2 cellular contexts compared by ENCODE assay signal in the genomic region with DNA sequence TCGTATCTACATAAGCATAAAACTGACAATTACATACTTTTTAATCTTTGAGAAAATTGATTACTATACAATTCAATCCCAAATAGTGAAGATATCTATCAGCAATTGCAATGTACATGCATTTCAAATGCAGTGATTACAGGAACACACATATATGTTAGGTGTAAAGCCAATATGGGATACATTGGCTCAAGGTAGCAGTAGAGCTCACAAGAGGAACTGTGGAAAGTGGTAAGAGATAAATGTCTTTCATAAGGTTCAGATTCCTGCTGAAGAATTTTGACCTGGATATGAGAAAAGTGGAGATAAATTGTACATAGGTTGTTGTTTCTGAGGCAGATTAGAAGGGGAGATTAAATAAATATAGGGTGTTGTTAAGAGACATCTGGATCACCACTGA.
TF ChIP-seq lines count a peak whose summit lies in the region.

No MANE protein-coding gene starts in this region.

TF ChIP-seq in GM23338, 12 proteins besides CTCF, POLR2A, EP300 and RAD21:
- TF ChIP-seq, protein P1, sequence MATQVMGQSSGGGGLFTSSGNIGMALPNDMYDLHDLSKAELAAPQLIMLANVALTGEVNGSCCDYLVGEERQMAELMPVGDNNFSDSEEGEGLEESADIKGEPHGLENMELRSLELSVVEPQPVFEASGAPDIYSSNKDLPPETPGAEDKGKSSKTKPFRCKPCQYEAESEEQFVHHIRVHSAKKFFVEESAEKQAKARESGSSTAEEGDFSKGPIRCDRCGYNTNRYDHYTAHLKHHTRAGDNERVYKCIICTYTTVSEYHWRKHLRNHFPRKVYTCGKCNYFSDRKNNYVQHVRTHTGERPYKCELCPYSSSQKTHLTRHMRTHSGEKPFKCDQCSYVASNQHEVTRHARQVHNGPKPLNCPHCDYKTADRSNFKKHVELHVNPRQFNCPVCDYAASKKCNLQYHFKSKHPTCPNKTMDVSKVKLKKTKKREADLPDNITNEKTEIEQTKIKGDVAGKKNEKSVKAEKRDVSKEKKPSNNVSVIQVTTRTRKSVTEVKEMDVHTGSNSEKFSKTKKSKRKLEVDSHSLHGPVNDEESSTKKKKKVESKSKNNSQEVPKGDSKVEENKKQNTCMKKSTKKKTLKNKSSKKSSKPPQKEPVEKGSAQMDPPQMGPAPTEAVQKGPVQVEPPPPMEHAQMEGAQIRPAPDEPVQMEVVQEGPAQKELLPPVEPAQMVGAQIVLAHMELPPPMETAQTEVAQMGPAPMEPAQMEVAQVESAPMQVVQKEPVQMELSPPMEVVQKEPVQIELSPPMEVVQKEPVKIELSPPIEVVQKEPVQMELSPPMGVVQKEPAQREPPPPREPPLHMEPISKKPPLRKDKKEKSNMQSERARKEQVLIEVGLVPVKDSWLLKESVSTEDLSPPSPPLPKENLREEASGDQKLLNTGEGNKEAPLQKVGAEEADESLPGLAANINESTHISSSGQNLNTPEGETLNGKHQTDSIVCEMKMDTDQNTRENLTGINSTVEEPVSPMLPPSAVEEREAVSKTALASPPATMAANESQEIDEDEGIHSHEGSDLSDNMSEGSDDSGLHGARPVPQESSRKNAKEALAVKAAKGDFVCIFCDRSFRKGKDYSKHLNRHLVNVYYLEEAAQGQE (IDR thresholded peaks at IDR 0.05; ENCODE audit: unreplicated experiment): no peak
- TF ChIP-seq, protein P2, sequence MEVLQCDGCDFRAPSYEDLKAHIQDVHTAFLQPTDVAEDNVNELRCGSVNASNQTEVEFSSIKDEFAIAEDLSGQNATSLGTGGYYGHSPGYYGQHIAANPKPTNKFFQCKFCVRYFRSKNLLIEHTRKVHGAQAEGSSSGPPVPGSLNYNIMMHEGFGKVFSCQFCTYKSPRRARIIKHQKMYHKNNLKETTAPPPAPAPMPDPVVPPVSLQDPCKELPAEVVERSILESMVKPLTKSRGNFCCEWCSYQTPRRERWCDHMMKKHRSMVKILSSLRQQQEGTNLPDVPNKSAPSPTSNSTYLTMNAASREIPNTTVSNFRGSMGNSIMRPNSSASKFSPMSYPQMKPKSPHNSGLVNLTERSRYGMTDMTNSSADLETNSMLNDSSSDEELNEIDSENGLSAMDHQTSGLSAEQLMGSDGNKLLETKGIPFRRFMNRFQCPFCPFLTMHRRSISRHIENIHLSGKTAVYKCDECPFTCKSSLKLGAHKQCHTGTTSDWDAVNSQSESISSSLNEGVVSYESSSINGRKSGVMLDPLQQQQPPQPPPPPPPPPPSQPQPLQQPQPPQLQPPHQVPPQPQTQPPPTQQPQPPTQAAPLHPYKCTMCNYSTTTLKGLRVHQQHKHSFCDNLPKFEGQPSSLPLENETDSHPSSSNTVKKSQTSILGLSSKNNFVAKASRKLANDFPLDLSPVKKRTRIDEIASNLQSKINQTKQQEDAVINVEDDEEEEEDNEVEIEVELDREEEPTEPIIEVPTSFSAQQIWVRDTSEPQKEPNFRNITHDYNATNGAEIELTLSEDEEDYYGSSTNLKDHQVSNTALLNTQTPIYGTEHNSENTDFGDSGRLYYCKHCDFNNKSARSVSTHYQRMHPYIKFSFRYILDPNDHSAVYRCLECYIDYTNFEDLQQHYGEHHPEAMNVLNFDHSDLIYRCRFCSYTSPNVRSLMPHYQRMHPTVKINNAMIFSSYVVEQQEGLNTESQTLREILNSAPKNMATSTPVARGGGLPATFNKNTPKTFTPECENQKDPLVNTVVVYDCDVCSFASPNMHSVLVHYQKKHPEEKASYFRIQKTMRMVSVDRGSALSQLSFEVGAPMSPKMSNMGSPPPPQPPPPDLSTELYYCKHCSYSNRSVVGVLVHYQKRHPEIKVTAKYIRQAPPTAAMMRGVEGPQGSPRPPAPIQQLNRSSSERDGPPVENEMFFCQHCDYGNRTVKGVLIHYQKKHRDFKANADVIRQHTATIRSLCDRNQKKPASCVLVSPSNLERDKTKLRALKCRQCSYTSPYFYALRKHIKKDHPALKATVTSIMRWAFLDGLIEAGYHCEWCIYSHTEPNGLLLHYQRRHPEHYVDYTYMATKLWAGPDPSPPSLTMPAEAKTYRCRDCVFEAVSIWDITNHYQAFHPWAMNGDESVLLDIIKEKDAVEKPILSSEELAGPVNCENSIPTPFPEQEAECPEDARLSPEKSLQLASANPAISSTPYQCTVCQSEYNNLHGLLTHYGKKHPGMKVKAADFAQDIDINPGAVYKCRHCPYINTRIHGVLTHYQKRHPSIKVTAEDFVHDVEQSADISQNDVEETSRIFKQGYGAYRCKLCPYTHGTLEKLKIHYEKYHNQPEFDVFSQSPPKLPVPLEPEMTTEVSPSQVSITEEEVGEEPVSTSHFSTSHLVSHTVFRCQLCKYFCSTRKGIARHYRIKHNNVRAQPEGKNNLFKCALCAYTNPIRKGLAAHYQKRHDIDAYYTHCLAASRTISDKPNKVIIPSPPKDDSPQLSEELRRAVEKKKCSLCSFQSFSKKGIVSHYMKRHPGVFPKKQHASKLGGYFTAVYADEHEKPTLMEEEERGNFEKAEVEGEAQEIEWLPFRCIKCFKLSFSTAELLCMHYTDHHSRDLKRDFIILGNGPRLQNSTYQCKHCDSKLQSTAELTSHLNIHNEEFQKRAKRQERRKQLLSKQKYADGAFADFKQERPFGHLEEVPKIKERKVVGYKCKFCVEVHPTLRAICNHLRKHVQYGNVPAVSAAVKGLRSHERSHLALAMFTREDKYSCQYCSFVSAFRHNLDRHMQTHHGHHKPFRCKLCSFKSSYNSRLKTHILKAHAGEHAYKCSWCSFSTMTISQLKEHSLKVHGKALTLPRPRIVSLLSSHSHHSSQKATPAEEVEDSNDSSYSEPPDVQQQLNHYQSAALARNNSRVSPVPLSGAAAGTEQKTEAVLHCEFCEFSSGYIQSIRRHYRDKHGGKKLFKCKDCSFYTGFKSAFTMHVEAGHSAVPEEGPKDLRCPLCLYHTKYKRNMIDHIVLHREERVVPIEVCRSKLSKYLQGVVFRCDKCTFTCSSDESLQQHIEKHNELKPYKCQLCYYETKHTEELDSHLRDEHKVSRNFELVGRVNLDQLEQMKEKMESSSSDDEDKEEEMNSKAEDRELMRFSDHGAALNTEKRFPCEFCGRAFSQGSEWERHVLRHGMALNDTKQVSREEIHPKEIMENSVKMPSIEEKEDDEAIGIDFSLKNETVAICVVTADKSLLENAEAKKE (CRISPR knock-in tag; IDR thresholded peaks at IDR 0.05): no peak
- no peak for TF ChIP-seq JUNB (IDR thresholded peaks at IDR 0.05; ENCODE audit: unreplicated experiment)
- TF ChIP-seq ZNF331 (CRISPR knock-in tag; IDR thresholded peaks at IDR 0.05; ENCODE audit: low read depth): no peak

TF ChIP-seq in SK-N-SH treated with all-trans-retinoic acid at 6 μM for 48 hours, 23 proteins besides CTCF, POLR2A, EP300 and RAD21 (continued from another document):
- TF ChIP-seq, protein P3, sequence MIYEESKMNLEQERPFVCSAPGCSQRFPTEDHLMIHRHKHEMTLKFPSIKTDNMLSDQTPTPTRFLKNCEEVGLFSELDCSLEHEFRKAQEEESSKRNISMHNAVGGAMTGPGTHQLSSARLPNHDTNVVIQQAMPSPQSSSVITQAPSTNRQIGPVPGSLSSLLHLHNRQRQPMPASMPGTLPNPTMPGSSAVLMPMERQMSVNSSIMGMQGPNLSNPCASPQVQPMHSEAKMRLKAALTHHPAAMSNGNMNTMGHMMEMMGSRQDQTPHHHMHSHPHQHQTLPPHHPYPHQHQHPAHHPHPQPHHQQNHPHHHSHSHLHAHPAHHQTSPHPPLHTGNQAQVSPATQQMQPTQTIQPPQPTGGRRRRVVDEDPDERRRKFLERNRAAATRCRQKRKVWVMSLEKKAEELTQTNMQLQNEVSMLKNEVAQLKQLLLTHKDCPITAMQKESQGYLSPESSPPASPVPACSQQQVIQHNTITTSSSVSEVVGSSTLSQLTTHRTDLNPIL (CRISPR knock-in tag; IDR thresholded peaks at IDR 0.05; ENCODE audit: low read depth): no peak
- TF ChIP-seq RARB (CRISPR knock-in tag; IDR thresholded peaks at IDR 0.05) (no peak), BACH2 (CRISPR knock-in tag; IDR thresholded peaks at IDR 0.05; ENCODE audit: borderline replicate concordance) (no peak), ZNF565 (CRISPR knock-in tag; conservative IDR thresholded peaks at IDR 0.05; ENCODE audit: low read depth) (no peak), ZFP3 (CRISPR knock-in tag; IDR thresholded peaks at IDR 0.05) (no peak)
- TF ChIP-seq, protein P4, sequence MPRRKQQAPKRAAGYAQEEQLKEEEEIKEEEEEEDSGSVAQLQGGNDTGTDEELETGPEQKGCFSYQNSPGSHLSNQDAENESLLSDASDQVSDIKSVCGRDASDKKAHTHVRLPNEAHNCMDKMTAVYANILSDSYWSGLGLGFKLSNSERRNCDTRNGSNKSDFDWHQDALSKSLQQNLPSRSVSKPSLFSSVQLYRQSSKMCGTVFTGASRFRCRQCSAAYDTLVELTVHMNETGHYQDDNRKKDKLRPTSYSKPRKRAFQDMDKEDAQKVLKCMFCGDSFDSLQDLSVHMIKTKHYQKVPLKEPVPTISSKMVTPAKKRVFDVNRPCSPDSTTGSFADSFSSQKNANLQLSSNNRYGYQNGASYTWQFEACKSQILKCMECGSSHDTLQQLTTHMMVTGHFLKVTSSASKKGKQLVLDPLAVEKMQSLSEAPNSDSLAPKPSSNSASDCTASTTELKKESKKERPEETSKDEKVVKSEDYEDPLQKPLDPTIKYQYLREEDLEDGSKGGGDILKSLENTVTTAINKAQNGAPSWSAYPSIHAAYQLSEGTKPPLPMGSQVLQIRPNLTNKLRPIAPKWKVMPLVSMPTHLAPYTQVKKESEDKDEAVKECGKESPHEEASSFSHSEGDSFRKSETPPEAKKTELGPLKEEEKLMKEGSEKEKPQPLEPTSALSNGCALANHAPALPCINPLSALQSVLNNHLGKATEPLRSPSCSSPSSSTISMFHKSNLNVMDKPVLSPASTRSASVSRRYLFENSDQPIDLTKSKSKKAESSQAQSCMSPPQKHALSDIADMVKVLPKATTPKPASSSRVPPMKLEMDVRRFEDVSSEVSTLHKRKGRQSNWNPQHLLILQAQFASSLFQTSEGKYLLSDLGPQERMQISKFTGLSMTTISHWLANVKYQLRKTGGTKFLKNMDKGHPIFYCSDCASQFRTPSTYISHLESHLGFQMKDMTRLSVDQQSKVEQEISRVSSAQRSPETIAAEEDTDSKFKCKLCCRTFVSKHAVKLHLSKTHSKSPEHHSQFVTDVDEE (CRISPR knock-in tag; IDR thresholded peaks at IDR 0.05): no peak
- TF ChIP-seq, protein P5, sequence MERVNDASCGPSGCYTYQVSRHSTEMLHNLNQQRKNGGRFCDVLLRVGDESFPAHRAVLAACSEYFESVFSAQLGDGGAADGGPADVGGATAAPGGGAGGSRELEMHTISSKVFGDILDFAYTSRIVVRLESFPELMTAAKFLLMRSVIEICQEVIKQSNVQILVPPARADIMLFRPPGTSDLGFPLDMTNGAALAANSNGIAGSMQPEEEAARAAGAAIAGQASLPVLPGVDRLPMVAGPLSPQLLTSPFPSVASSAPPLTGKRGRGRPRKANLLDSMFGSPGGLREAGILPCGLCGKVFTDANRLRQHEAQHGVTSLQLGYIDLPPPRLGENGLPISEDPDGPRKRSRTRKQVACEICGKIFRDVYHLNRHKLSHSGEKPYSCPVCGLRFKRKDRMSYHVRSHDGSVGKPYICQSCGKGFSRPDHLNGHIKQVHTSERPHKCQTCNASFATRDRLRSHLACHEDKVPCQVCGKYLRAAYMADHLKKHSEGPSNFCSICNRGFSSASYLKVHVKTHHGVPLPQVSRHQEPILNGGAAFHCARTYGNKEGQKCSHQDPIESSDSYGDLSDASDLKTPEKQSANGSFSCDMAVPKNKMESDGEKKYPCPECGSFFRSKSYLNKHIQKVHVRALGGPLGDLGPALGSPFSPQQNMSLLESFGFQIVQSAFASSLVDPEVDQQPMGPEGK (CRISPR knock-in tag; IDR thresholded peaks at IDR 0.05; ENCODE audit: borderline replicate concordance): no peak
